Comparison of ENCODE assay signal across 9 cellular contexts in the genomic region with DNA sequence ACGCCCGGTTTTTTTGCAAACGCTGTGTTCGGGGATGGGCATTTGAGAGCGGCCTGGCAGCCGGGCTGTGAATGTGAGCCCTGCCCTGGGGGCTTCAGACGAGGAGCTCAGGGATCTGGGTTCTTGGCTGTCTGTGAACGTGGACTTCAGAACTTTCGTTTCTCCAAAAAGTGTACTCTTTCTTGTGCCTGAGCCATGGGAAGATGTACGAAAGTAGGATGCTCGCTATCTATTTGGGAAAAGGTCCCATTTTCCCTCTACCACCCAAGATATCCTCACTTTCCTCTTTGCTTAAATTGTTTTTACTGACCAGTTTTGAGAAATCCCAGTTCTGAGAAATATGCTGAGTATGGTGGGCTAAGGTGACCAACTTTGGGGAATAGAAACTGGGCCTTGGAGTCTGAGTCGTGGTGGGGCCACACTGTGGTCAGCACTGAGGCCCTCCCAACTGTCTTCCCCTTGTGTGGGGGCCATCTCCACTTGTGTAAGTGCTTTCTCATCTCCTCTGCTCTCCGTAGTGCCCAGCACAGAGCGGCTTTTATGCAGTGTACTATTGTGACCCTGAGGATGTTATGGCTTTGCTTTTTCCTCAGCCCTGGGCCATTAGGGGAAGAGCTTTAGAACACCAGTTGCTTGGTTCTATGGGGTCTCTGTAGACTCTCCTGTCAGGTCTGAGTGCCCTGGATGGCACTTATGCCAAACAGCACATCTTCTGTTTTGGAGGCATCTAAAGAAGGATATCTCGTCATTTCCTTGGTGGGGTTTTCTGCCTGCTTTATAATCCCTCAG. TPM values are rescaled to one million over a fixed set of nuclear protein-coding genes. Genes with fewer than 3 reads are reported as not detected.
DNase-seq lines count a peak whose midpoint lies in the region; ATAC-seq and TF ChIP-seq lines count a peak whose summit lies in the region.
"Had no signal": no experiment of that assay in that cellular context is flagged by ENCODE, and none has a peak within 500 bp of the region (broad histone marks: within the 10 kb centered on the region; RNA-seq: fewer than 3 reads in every experiment).

No MANE protein-coding gene starts in this region.

- peaks cover 9% of the 10 kb centered on the region in 2 donors for H3K36me3 ChIP-seq in esophagus (ENCODE audit: control insufficient read depth in 2 of 2, insufficient read depth in 2 of 2, low read length in 1 of 2)

- no peaks in the 10 kb centered on the region for H3K27me3 ChIP-seq in esophagus (ENCODE audit: control insufficient read depth in 1 of 2, insufficient read depth in 2 of 2, low read length in 2 of 2)

- peak overlapping the region; percentile 96 to 98 for H3K27ac ChIP-seq in esophagus (ENCODE audit: low read depth in 2 of 2, low read length in 1 of 2)

- peaks cover 53% of the 10 kb centered on the region for H3K4me1 Mint-ChIP-seq in activated CD8-positive, alpha-beta memory T cell treated with anti-CD3 and anti-CD28 coated beads, Interleukin-2, amount 10 ng/mL, durations not matched to agents 7 days and 5 days
- peaks cover 20% of the 10 kb centered on the region for H3K4me1 Mint-ChIP-seq in progenitor cell of endocrine pancreas (ENCODE audit: low read depth)

- TF ChIP-seq CTCF in progenitor cell of endocrine pancreas (IDR thresholded peaks at IDR 0.05; ENCODE audit: unreplicated experiment), result no peak

- H3K27me3 Mint-ChIP-seq in activated CD8-positive, alpha-beta memory T cell treated with anti-CD3 and anti-CD28 coated beads, Interleukin-2, amount 10 ng/mL, durations not matched to agents 7 days and 5 days, result no peaks in the 10 kb centered on the region
- no peaks in the 10 kb centered on the region for H3K27me3 Mint-ChIP-seq in progenitor cell of endocrine pancreas

- no peaks in the 10 kb centered on the region for H3K9me3 ChIP-seq in esophagus (ENCODE audit: control insufficient read depth in 2 of 2, insufficient read depth in 1 of 2, low read depth in 1 of 2, low read length in 1 of 2)

- 20 to 24% methylated on average over 15 of the region's 15 CpGs for WGBS in esophagus, 2 donors

- no peak for ATAC-seq in activated CD8-positive, alpha-beta memory T cell treated with anti-CD3 and anti-CD28 coated beads, Interleukin-2, amount 10 ng/mL, durations not matched to agents 7 days and 5 days
- ATAC-seq in GM18858 (IDR thresholded peaks at IDR 0.05; ENCODE audit: unreplicated experiment), result no peak

- peak overlapping the region; percentile 94 to 98 for H3K4me3 ChIP-seq in esophagus (ENCODE audit: low read depth in 1 of 2, low read length in 2 of 2)

- H3K36me3 Mint-ChIP-seq in activated CD8-positive, alpha-beta memory T cell treated with anti-CD3 and anti-CD28 coated beads, Interleukin-2, amount 10 ng/mL, durations not matched to agents 7 days and 5 days, result peaks cover 31% of the 10 kb centered on the region
- H3K36me3 Mint-ChIP-seq in progenitor cell of endocrine pancreas (ENCODE audit: insufficient read depth), result peaks cover 1% of the 10 kb centered on the region

- H3K4me1 ChIP-seq in esophagus (ENCODE audit: control insufficient read depth in 2 of 2, insufficient read depth in 2 of 2, low read length in 1 of 2), result peaks cover 8 to 17% of the 10 kb centered on the region in 2 donors

- DNase-seq in activated CD8-positive, alpha-beta memory T cell treated with anti-CD3 and anti-CD28 coated beads, Interleukin-2, amount 10 ng/mL, durations not matched to agents 7 days and 5 days, result peak; percentile 45
- no peak for DNase-seq in activated CD8-positive, alpha-beta memory T cell treated with anti-CD3 and anti-CD28 coated beads, Interleukin-2, amount 50 U/mL, for 4 hours
- DNase-seq in SK-MEL-5 (ENCODE audit: low read depth, low spot score) (peak; percentile 42), progenitor cell of endocrine pancreas (ENCODE audit: low spot score, unreplicated experiment) (no peak), NCI-H69 (lab: John Stamatoyannopoulos, UW) (no peak), NCI-H1105 (lab: John Stamatoyannopoulos, UW) (no peak)

- CTCF ChIA-PET in activated CD8-positive, alpha-beta memory T cell treated with anti-CD3 and anti-CD28 coated beads, Interleukin-2, amount 10 ng/mL, durations not matched to agents 7 days and 5 days (lab: Charles Lee), result no interaction called here

- in situ Hi-C loops in SK-MEL-5 (cut with HindIII; ENCODE audit: low pct_unique_long_range_greater_than_20kb, low sequenced_read_pairs), result no loop called here

- H3K9me3 Mint-ChIP-seq in activated CD8-positive, alpha-beta memory T cell treated with anti-CD3 and anti-CD28 coated beads, Interleukin-2, amount 10 ng/mL, durations not matched to agents 7 days and 5 days (ENCODE audit: low read depth), result no peaks in the 10 kb centered on the region
- no peaks in the 10 kb centered on the region for H3K9me3 Mint-ChIP-seq in progenitor cell of endocrine pancreas (ENCODE audit: low read depth)

- peak overlapping the region; percentile 92 for H3K4me3 Mint-ChIP-seq in activated CD8-positive, alpha-beta memory T cell treated with anti-CD3 and anti-CD28 coated beads, Interleukin-2, amount 10 ng/mL, durations not matched to agents 7 days and 5 days
- H3K4me3 Mint-ChIP-seq in progenitor cell of endocrine pancreas (ENCODE audit: low read depth), result peak overlapping the region; percentile 85

- peak overlapping the region; percentile 87 for H3K27ac Mint-ChIP-seq in activated CD8-positive, alpha-beta memory T cell treated with anti-CD3 and anti-CD28 coated beads, Interleukin-2, amount 10 ng/mL, durations not matched to agents 7 days and 5 days
- H3K27ac Mint-ChIP-seq in progenitor cell of endocrine pancreas, result peak overlapping the region; percentile 71

RNA-seq across cellular contexts. Expression of a gene that starts 0.9 kb away (rescaled TPM):
- 100 to 1,000 TPM; 148 to 153 TPM for total RNA-seq in activated CD8-positive, alpha-beta memory T cell treated with anti-CD3 and anti-CD28 coated beads, Interleukin-2, amount 10 ng/mL, durations not matched to agents 7 days and 5 days
- total RNA-seq in SK-MEL-5 (2014; rRNA removed; shearing (Covaris generic)), result 146 and 161 TPM in 2 replicates
- polyA plus RNA-seq in SK-MEL-5 (2015; cell fraction: cytosol; rRNA removed), result 170 and 182 TPM in 2 replicates
- polyA plus RNA-seq in SK-MEL-5 (2015; cell fraction: nucleus; rRNA removed), result 134 and 151 TPM in 2 replicates
- polyA plus RNA-seq in esophagus, result 100 to 1,000 TPM; 157 to 215 TPM
- total RNA-seq in progenitor cell of endocrine pancreas, result 68.0 and 68.3 TPM in 2 replicates

RNA-seq across cellular contexts. Expression of a gene that starts 19.9 kb away (rescaled TPM):
- total RNA-seq in activated CD8-positive, alpha-beta memory T cell treated with anti-CD3 and anti-CD28 coated beads, Interleukin-2, amount 10 ng/mL, durations not matched to agents 7 days and 5 days, result under 1 TPM in 1 of 2 experiments, not detected in 1; 0.58 TPM
- total RNA-seq in SK-MEL-5 (2014; rRNA removed; shearing (Covaris generic)), result not detected in 2 replicates
- polyA plus RNA-seq in SK-MEL-5 (2015; cell fraction: cytosol; rRNA removed), result not detected in 2 replicates
- polyA plus RNA-seq in SK-MEL-5 (2015; cell fraction: nucleus; rRNA removed), result not detected in 2 replicates
- polyA plus RNA-seq in esophagus, result 1 to 10 TPM; 2.1 to 3.8 TPM
- total RNA-seq in progenitor cell of endocrine pancreas, result 1.8 and 2.5 TPM in 2 replicates
- total RNA-seq: dermis microvascular lymphatic vessel endothelial cell had no signal

RNA-seq across cellular contexts. Expression of a gene that starts 36.9 kb away (rescaled TPM):
- total RNA-seq in activated CD8-positive, alpha-beta memory T cell treated with anti-CD3 and anti-CD28 coated beads, Interleukin-2, amount 10 ng/mL, durations not matched to agents 7 days and 5 days, result 10 to 100 TPM; 41.8 to 41.9 TPM
- 12.7 and 13.7 TPM in 2 replicates for total RNA-seq in SK-MEL-5 (2014; rRNA removed; shearing (Covaris generic))
- 28.3 and 44.9 TPM in 2 replicates for polyA plus RNA-seq in SK-MEL-5 (2015; cell fraction: cytosol; rRNA removed)
- polyA plus RNA-seq in SK-MEL-5 (2015; cell fraction: nucleus; rRNA removed), result 164 and 205 TPM in 2 replicates
- 10 to 100 TPM; 11.4 to 26.3 TPM for polyA plus RNA-seq in esophagus
- 33.3 and 33.8 TPM in 2 replicates for total RNA-seq in progenitor cell of endocrine pancreas

RNA-seq across cellular contexts. Expression of a gene that starts 47.7 kb away (rescaled TPM):
- under 1 TPM in 1 of 2 experiments, not detected in 1; 0.20 TPM for total RNA-seq in activated CD8-positive, alpha-beta memory T cell treated with anti-CD3 and anti-CD28 coated beads, Interleukin-2, amount 10 ng/mL, durations not matched to agents 7 days and 5 days
- total RNA-seq in SK-MEL-5 (2014; rRNA removed; shearing (Covaris generic)), result not detected in 2 replicates
- not detected in 2 replicates for polyA plus RNA-seq in SK-MEL-5 (2015; cell fraction: cytosol; rRNA removed)
- polyA plus RNA-seq in SK-MEL-5 (2015; cell fraction: nucleus; rRNA removed), result not detected in 2 replicates
- under 1 TPM in 1 of 2 donors, not detected in 1; 0.01 TPM for polyA plus RNA-seq in esophagus
- not detected in 2 replicates for total RNA-seq in progenitor cell of endocrine pancreas
- total RNA-seq: dermis microvascular lymphatic vessel endothelial cell had no signal

RNA-seq across cellular contexts. Expression of a gene that starts 58.7 kb away (rescaled TPM):
- total RNA-seq in activated CD8-positive, alpha-beta memory T cell treated with anti-CD3 and anti-CD28 coated beads, Interleukin-2, amount 10 ng/mL, durations not matched to agents 7 days and 5 days, result 1 to 10 TPM; 4.0 to 6.6 TPM
- total RNA-seq in SK-MEL-5 (2014; rRNA removed; shearing (Covaris generic)), result not detected in 2 replicates
- 0.04 and 0.25 TPM in 2 replicates for polyA plus RNA-seq in SK-MEL-5 (2015; cell fraction: cytosol; rRNA removed)
- not detected in 2 replicates for polyA plus RNA-seq in SK-MEL-5 (2015; cell fraction: nucleus; rRNA removed)
- polyA plus RNA-seq in esophagus, result 10 to 100 TPM in 1 of 2 donors, 1 to 10 TPM in 1; 8.8 to 19.9 TPM
- 52.2 and 57.5 TPM in 2 replicates for total RNA-seq in progenitor cell of endocrine pancreas

Comparison
In these comparisons a context has a peak if more than half of its experiments do, and no peak if none do; other contexts are left out.
1. DNase-seq: peak in activated CD8-positive, alpha-beta memory T cell treated with anti-CD3 and anti-CD28 coated beads, Interleukin-2, amount 10 ng/mL, durations not matched to agents 7 days and 5 days (single experiment) and SK-MEL-5 (single experiment); none in activated CD8-positive, alpha-beta memory T cell treated with anti-CD3 and anti-CD28 coated beads, Interleukin-2, amount 50 U/mL, for 4 hours (single experiment), progenitor cell of endocrine pancreas (single experiment), NCI-H69 (single experiment) and NCI-H1105 (single experiment).